ENCODE assay signal across 8 cellular contexts in the genomic region with DNA sequence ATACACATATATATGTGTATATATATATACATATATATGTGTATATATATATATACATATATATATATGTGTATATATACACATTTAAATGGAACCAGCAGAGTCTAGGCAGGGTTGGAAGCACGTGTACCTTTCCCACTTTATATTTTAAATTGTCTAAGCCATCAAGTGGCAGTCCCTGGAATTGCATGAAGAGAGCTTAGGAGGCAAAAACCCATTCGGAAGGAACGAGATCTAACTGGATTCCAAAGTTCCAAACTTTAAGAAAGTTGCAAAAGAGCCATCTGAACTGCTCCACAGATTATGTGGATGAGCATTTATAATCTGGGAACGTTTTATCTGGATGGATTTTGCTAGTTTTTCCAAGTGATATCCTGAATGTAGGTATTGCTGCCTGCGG.
A peak's percentile ranks its signal among the peaks of the same experiment; 100 is the strongest.
DNase-seq lines count a peak whose midpoint lies in the region; ATAC-seq, FAIRE-seq and TF ChIP-seq lines count a peak whose summit lies in the region.

No MANE protein-coding gene starts in this region.

- no peak for TF ChIP-seq POLR2A in endothelial cell of umbilical vein (IDR thresholded peaks at IDR 0.05; ENCODE audit: low read depth, low read length)

- H2AFZ ChIP-seq in OCI-LY3 (ENCODE audit: low read depth, low read length): no peak overlapping the region
- H2AFZ ChIP-seq in endothelial cell of umbilical vein (ENCODE audit: low read depth, low read length): no peak overlapping the region

- FAIRE-seq in endothelial cell of umbilical vein (lab: Jason Lieb, UNC): no peak

- H3K27ac ChIP-seq in OCI-LY3 (ENCODE audit: low read length): no peak overlapping the region
- H3K27ac ChIP-seq in endothelial cell of umbilical vein (ENCODE audit: insufficient read depth, low read depth, low read length): no peak overlapping the region

- H3K79me2 ChIP-seq in OCI-LY3 (ENCODE audit: low read length) (no peaks in the 10 kb centered on the region), endothelial cell of umbilical vein (ENCODE audit: control insufficient read depth, insufficient read depth, low read length) (no peaks in the 10 kb centered on the region)

- H4K20me1 ChIP-seq in OCI-LY3 (ENCODE audit: insufficient read depth, low read length) (peaks cover 3% of the 10 kb centered on the region; the same call in 1 of the 2 replicates), endothelial cell of umbilical vein (replicated peaks; ENCODE audit: control insufficient read depth, extremely low read depth, insufficient read depth, low read length) (no peaks in the 10 kb centered on the region)

- H3K4me3 Mint-ChIP-seq in activated T-cell treated with anti-CD3 and anti-CD28 coated beads, Interleukin-2, amount 50 U/mL, for 72 hours: peak overlapping the region; percentile 75 to 77
- H3K4me3 Mint-ChIP-seq in neural crest cell: no peak overlapping the region

- H3K4me1 ChIP-seq in OCI-LY3 (ENCODE audit: low read length) (peaks cover 61% of the 10 kb centered on the region), endothelial cell of umbilical vein (ENCODE audit: control insufficient read depth, extremely low read depth, insufficient read depth, low read length) (peaks cover 19% of the 10 kb centered on the region)

- dilution Hi-C loops in endothelial cell of umbilical vein (cut with MboI; ENCODE audit: extremely low pct_ligation_motif_present, low sequenced_read_pairs): no loop called here

- H3K9ac ChIP-seq in OCI-LY3 (ENCODE audit: low read length) (no peak overlapping the region), endothelial cell of umbilical vein (replicated peaks; ENCODE audit: extremely low read depth, insufficient read depth, low read length) (no peak overlapping the region)

- no peaks in the 10 kb centered on the region for H3K9me3 Mint-ChIP-seq in activated T-cell treated with anti-CD3 and anti-CD28 coated beads, Interleukin-2, amount 50 U/mL, for 72 hours
- no peaks in the 10 kb centered on the region for H3K9me3 Mint-ChIP-seq in neural crest cell

- no peaks in the 10 kb centered on the region for H3K27me3 Mint-ChIP-seq in activated T-cell treated with anti-CD3 and anti-CD28 coated beads, Interleukin-2, amount 50 U/mL, for 72 hours (ENCODE audit: low read depth)
- no peaks in the 10 kb centered on the region for H3K27me3 Mint-ChIP-seq in neural crest cell (ENCODE audit: low read depth)

- H3K4me3 ChIP-seq in OCI-LY3 (ENCODE audit: low read length): no peak overlapping the region
- H3K4me3 ChIP-seq in endothelial cell of umbilical vein (replicated peaks in 1 of 3; ENCODE audit: insufficient read depth in 1 of 3, low read depth in 1 of 3, low read length in 3 of 3): no peak overlapping the region

- H3K4me1 Mint-ChIP-seq in activated T-cell treated with anti-CD3 and anti-CD28 coated beads, Interleukin-2, amount 50 U/mL, for 72 hours (ENCODE audit: low read depth): peaks cover 87% of the 10 kb centered on the region
- peaks cover 15% of the 10 kb centered on the region for H3K4me1 Mint-ChIP-seq in neural crest cell

- no peak for ATAC-seq in activated T-cell treated with anti-CD3 and anti-CD28 coated beads, Interleukin-2, amount 50 U/mL, for 72 hours (replicated peaks in 1 of 2)
- ATAC-seq in activated CD4-positive, CD25-positive, alpha-beta regulatory T cell treated with anti-CD3 and anti-CD28 coated beads, Interleukin-2, amount 50 U/mL, for 24 hours: no peak
- ATAC-seq in HG03469 (IDR thresholded peaks at IDR 0.05; ENCODE audit: unreplicated experiment): no peak

- peaks cover 74% of the 10 kb centered on the region for H3K27me3 ChIP-seq in OCI-LY3 (ENCODE audit: low read depth, low read length)
- H3K27me3 ChIP-seq in endothelial cell of umbilical vein (ENCODE audit: control insufficient read depth in 2 of 2, insufficient read depth in 2 of 2, low read length in 2 of 2): no peaks in the 10 kb centered on the region

- peaks cover 0 to 3% of the 10 kb centered on the region in 2 donors for H3K36me3 Mint-ChIP-seq in activated T-cell treated with anti-CD3 and anti-CD28 coated beads, Interleukin-2, amount 50 U/mL, for 72 hours (ENCODE audit: insufficient read depth in 2 of 2)
- no peaks in the 10 kb centered on the region for H3K36me3 Mint-ChIP-seq in neural crest cell (ENCODE audit: low read depth)

- CTCF ChIA-PET in endothelial cell of umbilical vein (lab: Charles Lee): interaction anchor here (0.6 to 3.7 kb wide), 60 partner anchors 9 to 865 kb away, joined by 3 to 20 read pairs (median 4); no protein-coding TSS in a partner anchor

- BruUV-seq in endothelial cell of umbilical vein (replicated peaks; lab: Mats Ljungman, UMichigan): no TSS peak

- no peaks in the 10 kb centered on the region for H3K9me1 ChIP-seq in endothelial cell of umbilical vein (replicated peaks; ENCODE audit: control insufficient read depth, extremely low read depth, insufficient read depth, low read length)

- peak overlapping the region; percentile 74 for H3K4me2 ChIP-seq in OCI-LY3 (ENCODE audit: low read length)
- no peak overlapping the region for H3K4me2 ChIP-seq in endothelial cell of umbilical vein (ENCODE audit: insufficient read depth, low read length)

- peak; percentile 48 for TF ChIP-seq CTCF in OCI-LY3 (IDR thresholded peaks at IDR 0.05; ENCODE audit: low read depth, low read length)
- peak; percentile 39 to 40 for TF ChIP-seq CTCF in endothelial cell of umbilical vein (IDR thresholded peaks at IDR 0.05; ENCODE audit: extremely low read depth in 1 of 2, insufficient read depth in 1 of 2, low read depth in 1 of 2, low read length in 2 of 2)
- TF ChIP-seq CTCF in neural crest cell (conservative IDR thresholded peaks at IDR 0.05): peak; percentile 63

- POLR2A ChIA-PET in endothelial cell of umbilical vein (lab: Charles Lee): interaction anchor here (1.0 kb wide), 1 partner anchor 188 kb away, joined by 3 read pairs; no protein-coding TSS in a partner anchor

- no peak for DNase-seq in activated T-cell treated with anti-CD3 and anti-CD28 coated beads, Interleukin-2, amount 50 U/mL, for 72 hours
- DNase-seq in activated T-cell treated with anti-CD3 and anti-CD28 coated beads, Interleukin-2, amount 50 U/mL, for 1 hour: no peak
- DNase-seq in endothelial cell of umbilical vein (ENCODE audit: low read depth, low spot score) (peak; percentile 54), neural crest cell (ENCODE audit: low read depth, low spot score) (peak; percentile 23), MV-4-11 (lab: John Stamatoyannopoulos, UW) (no peak)

- no peaks in the 10 kb centered on the region for H3K36me3 ChIP-seq in OCI-LY3 (replicated peaks; ENCODE audit: low read depth, low read length)
- H3K36me3 ChIP-seq in endothelial cell of umbilical vein (ENCODE audit: control insufficient read depth in 2 of 2, extremely low read depth in 1 of 2, insufficient read depth in 2 of 2, low read length in 2 of 2): no peaks in the 10 kb centered on the region

- H3K9me3 ChIP-seq in OCI-LY3 (ENCODE audit: insufficient read depth, low read length): no peaks in the 10 kb centered on the region
- no peaks in the 10 kb centered on the region for H3K9me3 ChIP-seq in endothelial cell of umbilical vein (replicated peaks; ENCODE audit: control insufficient read depth, insufficient read depth, low read length)

- peak overlapping the region; percentile 54 for H3K27ac Mint-ChIP-seq in activated T-cell treated with anti-CD3 and anti-CD28 coated beads, Interleukin-2, amount 50 U/mL, for 72 hours
- no peak overlapping the region for H3K27ac Mint-ChIP-seq in neural crest cell (ENCODE audit: unreplicated experiment)

- intact Hi-C loops in endothelial cell of umbilical vein (cut with micrococcal nuclease): loop anchor here (10.0 kb wide), 4 partner anchors 262 to 852 kb away; no protein-coding TSS in a partner anchor

TF ChIP-seq in endothelial cell of umbilical vein, 7 proteins besides CTCF, POLR2A, EP300 and RAD21:
- TF ChIP-seq GATA2 (IDR thresholded peaks at IDR 0.05; ENCODE audit: insufficient read depth, insufficient read length, low read depth, low read length): no peak

Comparison
In these comparisons a context has a peak if more than half of its experiments do, and no peak if none do; other contexts are left out.
1. DNase-seq: peak in endothelial cell of umbilical vein (single experiment) and neural crest cell (single experiment); none in activated T-cell treated with anti-CD3 and anti-CD28 coated beads, Interleukin-2, amount 50 U/mL, for 72 hours (0 of 2), activated T-cell treated with anti-CD3 and anti-CD28 coated beads, Interleukin-2, amount 50 U/mL, for 1 hour (single experiment) and MV-4-11 (single experiment).
2. Peak in every context shown above with its lines, with median percentiles within 50 percentile points of each other: CTCF ChIP-seq.